In the genomic region with DNA sequence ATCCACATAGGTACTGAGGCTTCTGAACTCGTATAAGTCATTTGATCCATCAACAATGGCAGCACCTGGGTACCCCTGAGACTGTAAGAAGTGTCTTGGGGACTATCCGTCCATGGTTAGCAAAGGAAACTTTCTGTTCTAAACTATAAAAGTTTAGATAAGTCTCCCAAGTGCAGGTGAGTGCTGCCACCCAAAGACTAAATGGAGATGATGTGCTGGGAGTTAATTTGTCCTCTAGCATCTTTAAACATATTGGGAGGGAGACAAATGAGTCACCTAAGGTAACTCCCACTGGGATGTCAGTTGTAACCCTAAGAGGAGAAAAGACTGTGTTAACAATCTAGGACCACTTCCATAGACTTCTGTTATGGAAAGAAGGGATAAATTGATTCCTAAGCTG, we compare ENCODE assay signal across 25 cellular contexts. TPM values are rescaled to one million over a fixed set of nuclear protein-coding genes. Genes with fewer than 3 reads are reported as not detected.
A peak's percentile ranks its signal among the peaks of the same experiment; 100 is the strongest.
DNase-seq lines count a peak whose midpoint lies in the region; ATAC-seq, FAIRE-seq and TF ChIP-seq lines count a peak whose summit lies in the region.
"Had no signal": no experiment of that assay in that cellular context is flagged by ENCODE, and none has a peak within 500 bp of the region (broad histone marks: within the 10 kb centered on the region; RNA-seq: fewer than 3 reads in every experiment).

No MANE protein-coding gene starts in this region.

- H3F3A ChIP-seq in PC-3 (ENCODE audit: low read length, unreplicated experiment): peaks cover 10% of the 10 kb centered on the region

- intact Hi-C loops in PC-3 (cut with micrococcal nuclease): loop anchor here (2.0 kb wide), 2 partner anchors 60 to 214 kb away; no protein-coding TSS in a partner anchor

- H3K27me3 ChIP-seq in PC-3 (ENCODE audit: low read length): no peaks in the 10 kb centered on the region
- H3K27me3 ChIP-seq in foreskin keratinocyte: no peaks in the 10 kb centered on the region
- H3K27me3 ChIP-seq: upper lobe of left lung had no signal

- TF ChIP-seq CTCF in GM10248 (IDR thresholded peaks at IDR 0.05; ENCODE audit: control extremely low read depth, extremely low read depth, low read depth, missing control alignments) (peak; percentile 8), HEK293 (tag by site-specific recombination; IDR thresholded peaks at IDR 0.05) (no peak), PC-3 (conservative IDR thresholded peaks at IDR 0.05; ENCODE audit: low read depth, low read length) (peak; percentile 44; the same call in 1 of the 2 replicates), foreskin keratinocyte (conservative IDR thresholded peaks at IDR 0.05) (peak; percentile 52)

- BruUV-seq in PC-3 (replicated peaks; lab: Mats Ljungman, UMichigan): no TSS peak

- CTCF ChIA-PET in GM10248 (lab: Yijun Ruan, JAX): interaction anchor here (0.6 to 8.2 kb wide), 9 partner anchors 9 to 229 kb away, joined by 3 to 71 read pairs (median 4); no protein-coding TSS in a partner anchor
- CTCF ChIA-PET in HEK293 (lab: Yijun Ruan, JAX): interaction anchor here (0.5 to 7.3 kb wide), 9 partner anchors 15 to 131 kb away, joined by 3 to 92 read pairs (median 3); no protein-coding TSS in a partner anchor
- CTCF ChIA-PET in PC-3 (lab: Charles Lee): no interaction called here

- POLR2A ChIA-PET in GM10248 (lab: Yijun Ruan, JAX): no interaction called here
- POLR2A ChIA-PET in HEK293 (lab: Yijun Ruan, JAX): no interaction called here
- POLR2A ChIA-PET in PC-3 (lab: Charles Lee; ENCODE audit: unreplicated experiment): no interaction called here

- DNase-seq in GM10248 (ENCODE audit: extremely low spot score) (no peak), PC-3 (peak; percentile 48), foreskin keratinocyte (no peak), GOT3 (lab: John Stamatoyannopoulos, UW) (no peak), NCI-H1694 (lab: John Stamatoyannopoulos, UW) (no peak), urothelium cell line (ENCODE audit: low spot score) (no peak)
- DNase-seq: activated CD4-positive, alpha-beta T cell treated with anti-CD3 and anti-CD28 coated beads, Interleukin-2, amount 50 U/mL, for 4 hours; activated effector memory CD4-positive, alpha-beta T cell treated with anti-CD3 and anti-CD28 coated beads, Interleukin-2, amount 50 U/mL, for 16 hours; DMS 273 treated with DMSO at 0.1 percent for 48 hours; effector memory CD4-positive, alpha-beta T cell; HCEC 1CT; kidney; NCI-H1417 treated with DMSO at 0.1 percent for 48 hours; NCI-H510A treated with DMSO at 0.1 percent for 48 hours; T-helper 9 cell; upper lobe of left lung had no signal

- FAIRE-seq in urothelium cell line (lab: Jason Lieb, UNC): no peak
- FAIRE-seq: colon, G401.6, GM12891, kidney had no signal

- H3K9me2 ChIP-seq in PC-3 (replicated peaks; ENCODE audit: low read length): no peaks in the 10 kb centered on the region

- no peak overlapping the region for H3K27ac ChIP-seq in HEK293 (ENCODE audit: extremely low read depth, low read depth, low read length)
- H3K27ac ChIP-seq in PC-3 (ENCODE audit: low read length): no peak overlapping the region
- no peak overlapping the region for H3K27ac ChIP-seq in foreskin keratinocyte
- H3K27ac ChIP-seq: prostate gland, upper lobe of left lung had no signal

- H3K36me3 ChIP-seq in HEK293 (ENCODE audit: control insufficient read depth in 2 of 2, insufficient read depth in 1 of 2, low read length in 2 of 2) (no peaks in the 10 kb centered on the region), PC-3 (ENCODE audit: low read depth, low read length) (no peaks in the 10 kb centered on the region)
- H3K36me3 ChIP-seq: prostate gland, upper lobe of left lung had no signal

- no peak overlapping the region for H3K4me3 ChIP-seq in HEK293 (ENCODE audit: low read depth, low read length)
- H3K4me3 ChIP-seq in PC-3 (ENCODE audit: low read length): no peak overlapping the region
- H3K4me3 ChIP-seq: prostate gland, upper lobe of left lung had no signal

- H3K4me1 ChIP-seq in HEK293 (ENCODE audit: control insufficient read depth, insufficient read depth, low read length) (peaks cover 4% of the 10 kb centered on the region; the same call in 1 of the 2 replicates), PC-3 (ENCODE audit: insufficient read depth, low read length) (peaks cover 37% of the 10 kb centered on the region), foreskin keratinocyte (peaks cover 25% of the 10 kb centered on the region)
- H3K4me1 ChIP-seq: prostate gland had no signal

- H3K9me3 ChIP-seq in HEK293 (ENCODE audit: control insufficient read depth, insufficient read depth, low read depth, low read length): no peaks in the 10 kb centered on the region
- no peaks in the 10 kb centered on the region for H3K9me3 ChIP-seq in PC-3 (ENCODE audit: low read length)
- H3K9me3 ChIP-seq: prostate gland, upper lobe of left lung had no signal

- no peaks in the 10 kb centered on the region for H3K79me2 ChIP-seq in PC-3 (ENCODE audit: low read length)

- H3K9ac ChIP-seq in PC-3 (ENCODE audit: low read length): no peak overlapping the region

- ATAC-seq in PC-3 (peak; percentile 41), foreskin keratinocyte (peak; percentile 62), GM18909 (IDR thresholded peaks at IDR 0.05; ENCODE audit: poor library complexity, unreplicated experiment) (no peak)
- ATAC-seq: Right ventricle myocardium inferior, WTC11 had no signal

- no peak overlapping the region for H2AFZ ChIP-seq in PC-3 (ENCODE audit: low read length)

- H3K4me2 ChIP-seq in PC-3 (ENCODE audit: low read length): no peak overlapping the region

- H4K20me1 ChIP-seq in PC-3 (ENCODE audit: low read length): no peaks in the 10 kb centered on the region

TF ChIP-seq in HEK293, 187 proteins besides CTCF, POLR2A, EP300 and RAD21:
- TF ChIP-seq REPIN1 (tag by site-specific recombination; IDR thresholded peaks at IDR 0.05; ENCODE audit: low read depth) (no peak), ZNF654 (tag by site-specific recombination; IDR thresholded peaks at IDR 0.05; ENCODE audit: low read depth) (peak; percentile 22)

RNA-seq across cellular contexts. Expression of a gene that starts 6.2 kb away (rescaled TPM):
- total RNA-seq in PC-3 (2014; rRNA removed): 0.58 and 1.3 TPM in 2 replicates
- 1.8 TPM in 2 replicates for total RNA-seq in foreskin keratinocyte
- 0.53 and 0.87 TPM in 2 replicates for polyA plus RNA-seq in foreskin keratinocyte
- total RNA-seq: lung microvascular endothelial cell had no signal
